In genomic region chr2:178016612-178017011, GRCh38 we compare ENCODE assay signal across 27 cellular contexts. TPM values are rescaled to one million over a fixed set of nuclear protein-coding genes. Genes with fewer than 3 reads are reported as not detected.
"Had no signal": no experiment of that assay in that cellular context is flagged by ENCODE, and none has a peak within 500 bp of the region (broad histone marks: within the 10 kb centered on the region; RNA-seq: fewer than 3 reads in every experiment).

No MANE protein-coding gene starts in this region.

- H3K4me3 ChIP-seq: stomach, suprapubic skin, testis, thoracic aorta, thyroid gland, tibial artery, tibial nerve, transverse colon, upper lobe of left lung, upper lobe of right lung, uterus, vagina had no signal

- FAIRE-seq: urothelium cell line had no signal

- H3K27ac ChIP-seq: stomach, suprapubic skin, testis, thoracic aorta, thyroid gland, tibial artery, tibial nerve, transverse colon, upper lobe of left lung, upper lobe of right lung, uterus, vagina had no signal

- ATAC-seq: stimulated activated effector memory CD8-positive, alpha-beta T cell treated with anti-CD3 and anti-CD28 coated beads, Interleukin-12 subunit alpha, Interleukin-12 subunit beta, amount 100 ng/mL, for 72 hours; stimulated activated memory B cell treated with anti-CD40 and anti-IgM and Interleukin-4, amounts not matched to agents 10 μg/mL and 1 μg/mL and 100 μg/mL, for 72 hours; stimulated activated naive B cell treated with anti-CD40 and anti-IgM and Interleukin-4, amounts not matched to agents 10 μg/mL and 1 μg/mL and 100 μg/mL, for 72 hours; stimulated activated naive CD8-positive, alpha-beta T cell treated with anti-CD3 and anti-CD28 coated beads, Interleukin-15, amount 100 ng/mL, for 72 hours; stimulated activated naive CD8-positive, alpha-beta T cell treated with anti-CD3 and anti-CD28 coated beads, Interleukin-15, Interleukin-2, amounts not matched to agents 100 U/mL and 50 U/mL, for 24 hours; upper lobe of right lung had no signal

- H3K9me3 ChIP-seq: stomach, suprapubic skin, testis, thoracic aorta, thyroid gland, tibial artery, tibial nerve, transverse colon, upper lobe of left lung, upper lobe of right lung, uterus, vagina had no signal

- H3K27me3 ChIP-seq: stomach, suprapubic skin, testis, thyroid gland, tibial artery, tibial nerve, transverse colon, upper lobe of left lung, upper lobe of right lung, uterus, vagina had no signal

- H3K36me3 ChIP-seq: stomach, suprapubic skin, thoracic aorta, thyroid gland, tibial artery, tibial nerve, transverse colon, upper lobe of left lung, upper lobe of right lung, uterus, vagina had no signal

- H3K4me1 ChIP-seq: stomach, suprapubic skin, testis, thyroid gland, tibial artery, tibial nerve, transverse colon, upper lobe of left lung, upper lobe of right lung, uterus, vagina had no signal

- DNase-seq: stimulated activated CD4-positive, alpha-beta T cell treated with anti-CD3 and anti-CD28 coated beads, Interleukin-2, amount 100 ng/mL, for 48 hours; stimulated activated CD4-positive, alpha-beta T cell treated with anti-CD3 and anti-CD28 coated beads, Interleukin-4, amount 100 ng/mL, for 1 hour; stimulated activated CD4-positive, alpha-beta T cell treated with anti-CD3 and anti-CD28 coated beads, Interleukin-4, amount 100 ng/mL, for 24 hours; stimulated activated CD4-positive, alpha-beta T cell treated with anti-CD3 and anti-CD28 coated beads, Interleukin-4, amount 100 ng/mL, for 4 hours; stimulated activated CD8-positive, alpha-beta memory T cell treated with anti-CD3 and anti-CD28 coated beads, Interleukin-4, amount 100 ng/mL, for 48 hours; stimulated activated naive B cell treated with anti-CD40 and anti-IgM and Interleukin-4, amounts not matched to agents 10 μg/mL and 1 μg/mL and 100 μg/mL, for 72 hours; stimulated activated naive CD4-positive, alpha-beta T cell; stimulated activated naive CD4-positive, alpha-beta T cell treated with Interleukin-2 at 50 U/mL for 16 hours; stimulated activated naive CD8-positive, alpha-beta T cell treated with anti-CD3 and anti-CD28 coated beads, Interleukin-15, amount 100 ng/mL, for 72 hours; stimulated activated naive CD8-positive, alpha-beta T cell treated with anti-CD3 and anti-CD28 coated beads, Interleukin-15, Interleukin-2, amounts not matched to agents 100 U/mL and 50 U/mL, for 24 hours; stomach; substantia nigra; testis; thyroid gland; tibial artery; transverse colon; trophoblast cell; upper lobe of left lung; upper lobe of right lung; uterus had no signal

RNA-seq across cellular contexts. Expression of gene PDE11A, which starts 56.0 kb away (rescaled TPM):
- total RNA-seq: upper lobe of right lung had no signal
